In the genomic region with DNA sequence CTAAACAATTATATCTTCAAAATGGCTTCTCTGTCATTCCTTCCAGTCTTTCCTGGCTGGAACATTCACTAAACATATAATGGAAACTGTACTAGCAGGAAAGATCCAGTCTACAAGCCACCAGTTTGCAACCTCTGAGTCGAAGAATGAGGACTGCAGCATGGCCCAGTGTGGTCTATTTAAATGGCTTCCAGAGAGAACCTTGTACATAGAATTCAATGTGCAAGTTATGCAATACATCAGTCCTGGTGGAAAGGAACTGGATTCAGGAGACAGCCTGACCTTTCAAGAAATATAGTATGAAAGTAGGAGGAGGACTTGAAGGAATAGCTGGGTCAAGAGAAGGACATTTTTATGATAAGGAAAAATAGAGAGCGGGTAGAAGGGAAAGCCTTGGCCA, we compare ENCODE assay signal across 23 cellular contexts. TPM values are rescaled to one million over a fixed set of nuclear protein-coding genes. Genes with fewer than 3 reads are reported as not detected.
A peak's percentile ranks its signal among the peaks of the same experiment; 100 is the strongest.
DNase-seq lines count a peak whose midpoint lies in the region; ATAC-seq and TF ChIP-seq lines count a peak whose summit lies in the region.
"Had no signal": no experiment of that assay in that cellular context is flagged by ENCODE, and none has a peak within 500 bp of the region (broad histone marks: within the 10 kb centered on the region; RNA-seq: fewer than 3 reads in every experiment).

No MANE protein-coding gene starts in this region.

- H3K36me3 ChIP-seq in esophagus (ENCODE audit: control insufficient read depth in 2 of 2, insufficient read depth in 2 of 2, low read length in 1 of 2) (no peaks in the 10 kb centered on the region), right lobe of liver (no peaks in the 10 kb centered on the region), skeletal muscle tissue (ENCODE audit: control insufficient read depth in 3 of 3, insufficient read depth in 3 of 3, low read length in 3 of 3) (no peaks in the 10 kb centered on the region)
- H3K36me3 ChIP-seq: BLaER1, HAP-1, SJSA1 had no signal

- intact Hi-C loops in right lobe of liver (cut with DNase I) = loop anchor here (10.0 kb wide), 2 partner anchors 145 to 155 kb away; no protein-coding TSS in a partner anchor

- H3K27ac ChIP-seq in C4-2B (peak overlapping the region; percentile 66; the same call in 1 of the 2 replicates), esophagus (ENCODE audit: low read depth in 2 of 2, low read length in 1 of 2) (peak overlapping the region; percentile 49 to 55), right lobe of liver (no peak overlapping the region), skeletal muscle tissue (ENCODE audit: low read depth, low read length) (peak overlapping the region; percentile 70), coronary artery (no peak overlapping the region)
- H3K27ac ChIP-seq: BLaER1, SJSA1 had no signal

- H3K27me3 ChIP-seq in esophagus (ENCODE audit: control insufficient read depth in 1 of 2, insufficient read depth in 2 of 2, low read length in 2 of 2) (no peaks in the 10 kb centered on the region), right lobe of liver (no peaks in the 10 kb centered on the region), skeletal muscle tissue (ENCODE audit: control insufficient read depth in 3 of 3, insufficient read depth in 3 of 3, low read length in 3 of 3) (no peaks in the 10 kb centered on the region)
- H3K27me3 ChIP-seq: BLaER1, SJSA1 had no signal

- TF ChIP-seq CTCF in C4-2B (conservative IDR thresholded peaks at IDR 0.05) (no peak), right lobe of liver (IDR thresholded peaks at IDR 0.05) (no peak), coronary artery (IDR thresholded peaks at IDR 0.05) (no peak), GM13976 (IDR thresholded peaks at IDR 0.05; ENCODE audit: borderline replicate concordance, control extremely low read depth, extremely low read depth, insufficient read depth, missing control alignments) (no peak)

- H3K4me3 ChIP-seq in esophagus (ENCODE audit: low read depth in 1 of 2, low read length in 2 of 2) (no peak overlapping the region), right lobe of liver (no peak overlapping the region), skeletal muscle tissue (ENCODE audit: low read length in 3 of 3) (no peak overlapping the region), coronary artery (no peak overlapping the region)
- H3K4me3 ChIP-seq: BLaER1, GM12878, GM23338, HAP-1, SJSA1 had no signal

- DNase-seq in right lobe of liver (no peak), coronary artery (ENCODE audit: low spot score) (no peak), GM13976 (ENCODE audit: low spot score) (no peak)
- DNase-seq: Caco-2; CD4-positive, alpha-beta memory T cell; DMS 273 treated with DMSO at 0.1 percent for 48 hours; DMS79 treated with DMSO at 0.1 percent for 48 hours; MM.1S; NCI-H1048; NCI-H1417 treated with DMSO at 0.1 percent for 48 hours; NCI-H187; NCI-H526; OCI-M1 had no signal

- in situ Hi-C loops in GM13976 (cut with MboI; ENCODE audit: low sequenced_read_pairs, unreplicated experiment) = loop anchor here (10.0 to 25.0 kb wide), 2 partner anchors 155 to 1018 kb away; a partner anchor contains a TSS

- H3K9me3 ChIP-seq in esophagus (ENCODE audit: control insufficient read depth in 2 of 2, insufficient read depth in 1 of 2, low read depth in 1 of 2, low read length in 1 of 2) (no peaks in the 10 kb centered on the region), right lobe of liver (no peaks in the 10 kb centered on the region), skeletal muscle tissue (ENCODE audit: control insufficient read depth in 3 of 3, low read length in 3 of 3) (no peaks in the 10 kb centered on the region)
- H3K9me3 ChIP-seq: BLaER1, Caco-2, HAP-1, SJSA1 had no signal

- H3K9ac ChIP-seq in skeletal muscle tissue (ENCODE audit: low read depth in 1 of 3, low read length in 3 of 3) = no peak overlapping the region
- H3K9ac ChIP-seq: BLaER1 had no signal

- ATAC-seq in right lobe of liver (peak in 3 of 4 donors; percentile 21 to 52 (median 29)), GM19351 (IDR thresholded peaks at IDR 0.05; ENCODE audit: unreplicated experiment) (no peak), HG02610 (IDR thresholded peaks at IDR 0.05; ENCODE audit: unreplicated experiment) (no peak)
- ATAC-seq: GM23338 had no signal

- 94 to 95% methylated on average over 2 of the region's 2 CpGs for WGBS in esophagus, 2 donors
- WGBS in right lobe of liver (ENCODE audit: insufficient coverage, low coverage, low lambda C conversion rate, missing lambda C conversion rate) = 77% methylated on average over 2 of the region's 2 CpGs

- no peaks in the 10 kb centered on the region for H3K4me1 ChIP-seq in esophagus (ENCODE audit: control insufficient read depth in 2 of 2, insufficient read depth in 2 of 2, low read length in 1 of 2)
- H3K4me1 ChIP-seq in right lobe of liver = peaks cover 0 to 25% (median 4%) of the 10 kb centered on the region in 4 donors
- peaks cover 6 to 39% (median 16%) of the 10 kb centered on the region in 3 donors for H3K4me1 ChIP-seq in skeletal muscle tissue (ENCODE audit: control insufficient read depth in 3 of 3, insufficient read depth in 3 of 3, low read length in 3 of 3)
- H3K4me1 ChIP-seq: BLaER1, HAP-1 had no signal

- no peak for TF ChIP-seq POLR2A in right lobe of liver (IDR thresholded peaks at IDR 0.05)

RNA-seq across cellular contexts. Expression of a gene that starts 49.9 kb away (rescaled TPM):
- polyA plus RNA-seq in esophagus = under 1 TPM; 0.26 to 0.55 TPM
- total RNA-seq in right lobe of liver (1 to 10 TPM in 3 of 6 experiments, under 1 TPM in 3; 0.43 to 2.5 (median 0.87) TPM), skeletal muscle tissue (15.1 TPM)

Comparison
In these comparisons a context has a peak if more than half of its experiments do, and no peak if none do; other contexts are left out.
1. H3K27ac ChIP-seq: peak in C4-2B (single experiment), esophagus (2 of 2) and skeletal muscle tissue (single experiment); none in right lobe of liver (0 of 3) and coronary artery (0 of 2).
2. ATAC-seq: peak in right lobe of liver (3 of 4); none in GM19351 (single experiment) and HG02610 (single experiment).